Comparison of ENCODE assay signal across 8 cellular contexts in the genomic region with DNA sequence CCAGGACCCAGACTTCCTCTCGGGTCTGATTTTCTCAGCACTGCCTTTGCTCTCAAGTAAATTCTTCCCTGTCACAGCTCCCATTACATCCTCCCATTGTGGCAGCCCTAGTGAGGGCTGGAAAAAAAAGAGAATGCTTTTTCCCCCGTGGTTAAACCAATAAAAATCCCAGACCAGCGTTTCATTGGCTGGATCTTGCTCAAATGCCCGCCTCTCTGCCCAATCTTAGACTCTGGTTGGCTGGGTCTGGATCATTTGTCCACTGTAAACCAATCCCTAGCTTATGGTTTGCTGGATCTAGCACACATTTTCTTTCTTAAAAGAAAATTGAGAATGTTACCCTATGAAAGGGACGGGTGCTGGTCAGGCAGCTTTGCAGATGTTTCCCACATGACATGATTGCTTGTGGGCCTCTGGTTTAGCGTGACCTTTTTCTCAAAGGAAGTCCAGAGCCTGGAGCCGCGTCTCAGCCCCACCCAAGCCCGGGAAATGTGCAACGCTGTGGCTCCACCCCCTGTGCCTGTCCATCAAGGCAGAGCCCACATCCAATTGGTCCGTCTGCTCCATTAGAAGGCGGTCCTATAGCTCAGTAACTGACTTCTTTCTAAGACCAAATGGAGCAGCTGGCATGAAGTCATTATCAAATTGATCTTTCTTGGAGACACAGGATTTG. TPM values are rescaled to one million over a fixed set of nuclear protein-coding genes. Genes with fewer than 3 reads are reported as not detected.
DNase-seq lines count a peak whose midpoint lies in the region; ATAC-seq and TF ChIP-seq lines count a peak whose summit lies in the region.

No MANE protein-coding gene starts in this region.

- peak; percentile 82 to 86 for ATAC-seq in left cardiac atrium
- no peak for ATAC-seq in HG03045 (IDR thresholded peaks at IDR 0.05; ENCODE audit: unreplicated experiment)

- CTCF ChIA-PET in MCF 10A (lab: Yijun Ruan, JAX), result interaction anchor here (0.6 to 1.0 kb wide), 2 partner anchors 21 to 23 kb away, joined by 4 read pairs; no protein-coding TSS in a partner anchor
- CTCF ChIA-PET in activated CD4-positive, alpha-beta memory T cell treated with anti-CD3 and anti-CD28 coated beads, Interleukin-2, amount 10 ng/mL, durations not matched to agents 7 days and 5 days (lab: Charles Lee), result interaction anchor here (1.3 kb wide), 1 partner anchor 126 kb away, joined by 4 read pairs; no protein-coding TSS in a partner anchor

- H3K4me3 ChIP-seq in breast epithelium, result no peak overlapping the region

- no TSS peak for BruUV-seq in MCF 10A (replicated peaks; lab: Mats Ljungman, UMichigan)

- no peaks in the 10 kb centered on the region for H3K36me3 Mint-ChIP-seq in MCF 10A (ENCODE audit: insufficient read depth, unreplicated experiment)
- no peaks in the 10 kb centered on the region for H3K36me3 Mint-ChIP-seq in activated CD4-positive, alpha-beta memory T cell treated with anti-CD3 and anti-CD28 coated beads, Interleukin-2, amount 10 ng/mL, durations not matched to agents 7 days and 5 days (ENCODE audit: low read depth)

- peaks cover 0 to 58% of the 10 kb centered on the region in 2 donors for H3K27me3 ChIP-seq in breast epithelium

- no peaks in the 10 kb centered on the region for H3K4me1 ChIP-seq in breast epithelium

- no peak for TF ChIP-seq POLR2A in breast epithelium (IDR thresholded peaks at IDR 0.05)

- H3K4me1 Mint-ChIP-seq in MCF 10A (ENCODE audit: insufficient read depth, unreplicated experiment), result peaks cover under 1% of the 10 kb centered on the region
- H3K4me1 Mint-ChIP-seq in activated CD4-positive, alpha-beta memory T cell treated with anti-CD3 and anti-CD28 coated beads, Interleukin-2, amount 10 ng/mL, durations not matched to agents 7 days and 5 days, result peaks cover 46% of the 10 kb centered on the region

- no peak overlapping the region for H3K27ac ChIP-seq in breast epithelium

- DNase-seq in MCF 10A (ENCODE audit: unreplicated experiment) (peak; percentile 76), breast epithelium (ENCODE audit: low spot score in 2 of 2) (no peak), NCI-H446 treated with DMSO at 0.1 percent for 48 hours (lab: John Stamatoyannopoulos, UW) (peak; percentile 54), left cardiac atrium (peak; percentile 67), DMS153 treated with DMSO at 0.1 percent for 48 hours (lab: John Stamatoyannopoulos, UW; ENCODE audit: unreplicated experiment) (no peak)
- peak; percentile 48 for DNase-seq in activated CD4-positive, alpha-beta memory T cell treated with anti-CD3 and anti-CD28 coated beads, Interleukin-2, amount 10 ng/mL, durations not matched to agents 7 days and 5 days
- peak; percentile 63 for DNase-seq in stimulated activated CD4-positive, alpha-beta T cell treated with anti-CD3 and anti-CD28 coated beads, Interleukin-15, amount 100 ng/mL, for 24 hours

- no peaks in the 10 kb centered on the region for H3K9me3 Mint-ChIP-seq in MCF 10A (ENCODE audit: unreplicated experiment)
- H3K9me3 Mint-ChIP-seq in activated CD4-positive, alpha-beta memory T cell treated with anti-CD3 and anti-CD28 coated beads, Interleukin-2, amount 10 ng/mL, durations not matched to agents 7 days and 5 days, result peaks cover 7% of the 10 kb centered on the region

- H3K36me3 ChIP-seq in breast epithelium, result no peaks in the 10 kb centered on the region

- no peak for TF ChIP-seq CTCF in MCF 10A (IDR thresholded peaks at IDR 0.05; ENCODE audit: unreplicated experiment)
- TF ChIP-seq CTCF in breast epithelium (IDR thresholded peaks at IDR 0.05), result no peak

- POLR2A ChIA-PET in MCF 10A (lab: Yijun Ruan, JAX), result interaction anchor here (0.6 kb wide), 1 partner anchor 206 kb away, joined by 3 read pairs; no protein-coding TSS in a partner anchor
- POLR2A ChIA-PET in activated CD4-positive, alpha-beta memory T cell treated with anti-CD3 and anti-CD28 coated beads, Interleukin-2, amount 10 ng/mL, durations not matched to agents 7 days and 5 days (lab: Charles Lee), result no interaction called here

- peaks cover 19% of the 10 kb centered on the region for H3K27me3 Mint-ChIP-seq in MCF 10A (ENCODE audit: insufficient read depth, unreplicated experiment)
- H3K27me3 Mint-ChIP-seq in activated CD4-positive, alpha-beta memory T cell treated with anti-CD3 and anti-CD28 coated beads, Interleukin-2, amount 10 ng/mL, durations not matched to agents 7 days and 5 days, result peaks cover 53% of the 10 kb centered on the region

- H3K9me3 ChIP-seq in breast epithelium, result no peaks in the 10 kb centered on the region

- no peak overlapping the region for H3K4me3 Mint-ChIP-seq in MCF 10A (ENCODE audit: unreplicated experiment)
- H3K4me3 Mint-ChIP-seq in activated CD4-positive, alpha-beta memory T cell treated with anti-CD3 and anti-CD28 coated beads, Interleukin-2, amount 10 ng/mL, durations not matched to agents 7 days and 5 days, result no peak overlapping the region

- H3K27ac Mint-ChIP-seq in MCF 10A (ENCODE audit: low read depth, unreplicated experiment), result no peak overlapping the region
- no peak overlapping the region for H3K27ac Mint-ChIP-seq in activated CD4-positive, alpha-beta memory T cell treated with anti-CD3 and anti-CD28 coated beads, Interleukin-2, amount 10 ng/mL, durations not matched to agents 7 days and 5 days

- intact Hi-C loops in MCF 10A (cut with micrococcal nuclease) (no loop called here), breast epithelium (cut with DNase I; ENCODE audit: low total_unique reads) (loop anchor here (10.0 kb wide), 1 partner anchor 109 kb away; no protein-coding TSS in a partner anchor), left cardiac atrium (cut with DNase I) (loop anchor here in 1 of 2 donors (10.0 kb wide), 1 partner anchor 319 kb away; no protein-coding TSS in a partner anchor)

RNA-seq across cellular contexts. Expression of a gene that starts 2.8 kb away (rescaled TPM):
- total RNA-seq in MCF 10A (2022) (0.44 TPM in 1 of 2 replicates, not detected in the other), breast epithelium (1 to 10 TPM in 2 of 3 donors, not detected in 1; 1.0 to 2.4 TPM), left cardiac atrium (1 to 10 TPM; 1.2 to 1.7 TPM)
- total RNA-seq in activated CD4-positive, alpha-beta memory T cell treated with anti-CD3 and anti-CD28 coated beads, Interleukin-2, amount 10 ng/mL, durations not matched to agents 7 days and 5 days, result not detected

RNA-seq across cellular contexts. Expression of a gene that starts 5.3 kb away (rescaled TPM):
- not detected in 2 replicates for total RNA-seq in MCF 10A (2022)
- not detected for total RNA-seq in breast epithelium
- not detected for total RNA-seq in activated CD4-positive, alpha-beta memory T cell treated with anti-CD3 and anti-CD28 coated beads, Interleukin-2, amount 10 ng/mL, durations not matched to agents 7 days and 5 days
- 1 to 10 TPM; 1.4 to 1.6 TPM for total RNA-seq in left cardiac atrium

RNA-seq across cellular contexts. Expression of a gene that starts 6.5 kb away (rescaled TPM):
- total RNA-seq in MCF 10A (2022) (123 and 155 TPM in 2 replicates), breast epithelium (10 to 100 TPM; 34.7 to 84.0 (median 62.6) TPM), left cardiac atrium (100 to 1,000 TPM in 1 of 2 donors, 10 to 100 TPM in 1; 82.6 to 108 TPM)
- total RNA-seq in activated CD4-positive, alpha-beta memory T cell treated with anti-CD3 and anti-CD28 coated beads, Interleukin-2, amount 10 ng/mL, durations not matched to agents 7 days and 5 days, result 10 to 100 TPM; 92.5 to 94.7 TPM

RNA-seq across cellular contexts. Expression of a gene that starts 27.8 kb away (rescaled TPM):
- total RNA-seq in MCF 10A (2022), result not detected in 2 replicates
- total RNA-seq in breast epithelium, result under 1 TPM in 2 of 3 donors, not detected in 1; 0.29 to 0.48 TPM
- under 1 TPM; 0.60 to 0.95 TPM for total RNA-seq in activated CD4-positive, alpha-beta memory T cell treated with anti-CD3 and anti-CD28 coated beads, Interleukin-2, amount 10 ng/mL, durations not matched to agents 7 days and 5 days
- 1 to 10 TPM in 1 of 2 donors, under 1 TPM in 1; 0.31 to 1.7 TPM for total RNA-seq in left cardiac atrium

RNA-seq across cellular contexts. Expression of a gene that starts 37.2 kb away (rescaled TPM):
- total RNA-seq in MCF 10A (2022) (94.4 and 102 TPM in 2 replicates), breast epithelium (10 to 100 TPM; 15.4 to 55.3 (median 37.0) TPM), left cardiac atrium (10 to 100 TPM; 13.5 to 18.2 TPM)
- total RNA-seq in activated CD4-positive, alpha-beta memory T cell treated with anti-CD3 and anti-CD28 coated beads, Interleukin-2, amount 10 ng/mL, durations not matched to agents 7 days and 5 days, result 100 to 1,000 TPM; 169 to 171 TPM

Comparison
In these comparisons a context has a peak if more than half of its experiments do, and no peak if none do; other contexts are left out.
1. DNase-seq: peak in MCF 10A (single experiment), NCI-H446 treated with DMSO at 0.1 percent for 48 hours (single experiment), activated CD4-positive, alpha-beta memory T cell treated with anti-CD3 and anti-CD28 coated beads, Interleukin-2, amount 10 ng/mL, durations not matched to agents 7 days and 5 days (single experiment), left cardiac atrium (single experiment) and stimulated activated CD4-positive, alpha-beta T cell treated with anti-CD3 and anti-CD28 coated beads, Interleukin-15, amount 100 ng/mL, for 24 hours (single experiment); none in breast epithelium (0 of 2) and DMS153 treated with DMSO at 0.1 percent for 48 hours (single experiment).